In the genomic region with DNA sequence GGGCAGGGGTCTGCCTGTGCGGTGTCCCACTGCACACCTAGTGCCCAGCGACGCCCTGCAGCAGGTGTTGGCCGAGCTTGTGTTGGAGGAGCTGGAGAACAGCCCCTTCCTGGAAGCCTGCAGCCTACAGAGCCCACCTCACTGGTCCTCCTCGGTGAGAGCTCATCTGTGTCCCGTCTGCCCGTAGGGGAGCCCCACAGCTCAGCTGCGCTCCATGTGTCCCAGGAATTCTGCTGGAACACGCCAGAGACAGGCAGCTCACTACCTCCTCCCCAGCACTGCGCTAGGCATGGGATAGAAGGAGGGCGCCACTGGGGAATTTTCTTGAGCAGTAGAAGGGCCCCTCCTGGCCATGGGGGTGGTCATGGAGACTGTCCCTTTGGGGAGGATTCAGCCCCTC, we compare ENCODE assay signal across 29 cellular contexts.
"Had no signal": no experiment of that assay in that cellular context is flagged by ENCODE, and none has a peak within 500 bp of the region (broad histone marks: within the 10 kb centered on the region; RNA-seq: fewer than 3 reads in every experiment).

No MANE protein-coding gene starts in this region.

- H3K27ac ChIP-seq: body of pancreas, colonic mucosa, dorsolateral prefrontal cortex, WERI-Rb-1 had no signal

- FAIRE-seq: frontal cortex had no signal

- H3K27me3 Mint-ChIP-seq: activated CD8-positive, alpha-beta T cell treated with anti-CD3 and anti-CD28 coated beads for 36 hours; activated naive CD8-positive, alpha-beta T cell treated with anti-CD3 and anti-CD28 coated beads for 36 hours; T-helper 17 cell had no signal

- H3K27ac Mint-ChIP-seq: activated B cell treated with CpG ODN at 0.5 μM for 24 hours; activated CD8-positive, alpha-beta T cell treated with anti-CD3 and anti-CD28 coated beads for 36 hours; activated naive CD4-positive, alpha-beta T cell treated with anti-CD3 and anti-CD28 coated beads for 36 hours; activated naive CD4-positive, alpha-beta T cell treated with anti-CD3 and anti-CD28 coated beads, Interleukin-2, amount 50 U/mL, for 24 hours; activated naive CD8-positive, alpha-beta T cell treated with anti-CD3 and anti-CD28 coated beads for 36 hours; activated T-helper 2 cell treated with anti-CD3 and anti-CD28 coated beads, Interferon-gamma antibody, Interleukin-2, Interleukin-4, amounts not matched to agents 10 μg/mL and 5 μg/mL and 100 μg/mL, durations not matched to agents 14 hours and 24 hours and 36 hours; endodermal cell; T-helper 2 cell treated with Interferon-gamma antibody and Interleukin-4, amounts not matched to agents 5 μg/mL and 100 μg/mL, for 36 hours had no signal

- H3K9me3 ChIP-seq: body of pancreas, colonic mucosa had no signal

- H3K27me3 ChIP-seq: body of pancreas, colonic mucosa, dorsolateral prefrontal cortex had no signal

- H3K36me3 ChIP-seq: colonic mucosa, WERI-Rb-1 had no signal

- H3K36me3 Mint-ChIP-seq: activated naive CD4-positive, alpha-beta T cell treated with anti-CD3 and anti-CD28 coated beads, Interleukin-2, amount 50 U/mL, for 24 hours; activated naive CD8-positive, alpha-beta T cell treated with anti-CD3 and anti-CD28 coated beads for 36 hours had no signal

- H3K4me3 Mint-ChIP-seq: activated B cell treated with CpG ODN at 0.5 μM for 24 hours; activated CD8-positive, alpha-beta T cell treated with anti-CD3 and anti-CD28 coated beads for 36 hours; activated naive CD4-positive, alpha-beta T cell treated with anti-CD3 and anti-CD28 coated beads for 36 hours; activated naive CD4-positive, alpha-beta T cell treated with anti-CD3 and anti-CD28 coated beads, Interleukin-2, amount 50 U/mL, for 24 hours; activated naive CD8-positive, alpha-beta T cell treated with anti-CD3 and anti-CD28 coated beads for 36 hours; activated T-cell treated with anti-CD3 and anti-CD28 coated beads, Interleukin-2, amount 50 U/mL, for 4 hours; endodermal cell; T-helper 17 cell; T-helper 2 cell treated with Interferon-gamma antibody and Interleukin-4, amounts not matched to agents 5 μg/mL and 100 μg/mL, for 36 hours had no signal

- H3K4me3 ChIP-seq: body of pancreas, colonic mucosa, dorsolateral prefrontal cortex had no signal

- ATAC-seq: activated CD4-positive, CD25-positive, alpha-beta regulatory T cell treated with anti-CD3 and anti-CD28 coated beads, Interleukin-2, amount 50 U/mL, for 24 hours; activated CD8-positive, alpha-beta T cell treated with anti-CD3 and anti-CD28 coated beads for 36 hours; activated T-cell treated with anti-CD3 and anti-CD28 coated beads, Interleukin-2, amount 50 U/mL, for 4 hours; body of pancreas; esophagus mucosa; T-helper 17 cell had no signal

- DNase-seq: activated B cell treated with CpG ODN at 0.5 μM for 24 hours; activated CD4-positive, alpha-beta T cell treated with anti-CD3 and anti-CD28 coated beads for 48 hours; activated CD4-positive, alpha-beta T cell treated with anti-CD3 and anti-CD28 coated beads, Interleukin-2, amount 50 U/mL, for 1 hour; activated CD4-positive, alpha-beta T cell treated with anti-CD3 and anti-CD28 coated beads, Interleukin-2, amount 50 U/mL, for 48 hours; activated CD8-positive, alpha-beta memory T cell treated with anti-CD3 and anti-CD28 coated beads for 24 hours; activated CD8-positive, alpha-beta T cell treated with anti-CD3 and anti-CD28 coated beads for 36 hours; activated effector memory CD4-positive, alpha-beta T cell treated with anti-CD3 and anti-CD28 coated beads, Interleukin-2, amount 50 U/mL, for 16 hours; activated naive CD4-positive, alpha-beta T cell treated with anti-CD3 and anti-CD28 coated beads for 36 hours; activated naive CD8-positive, alpha-beta T cell treated with anti-CD3 and anti-CD28 coated beads for 36 hours; activated T-cell treated with anti-CD3 and anti-CD28 coated beads, Interleukin-2, amount 50 U/mL, for 4 hours; anterior cingulate cortex; body of pancreas; caudate nucleus; colonic mucosa; dorsolateral prefrontal cortex; effector memory CD4-positive, alpha-beta T cell; endodermal cell; foreskin fibroblast; head of caudate nucleus; T-helper 1 cell; T-helper 17 cell; T1000; WERI-Rb-1 had no signal

- H3K4me1 Mint-ChIP-seq: activated naive CD8-positive, alpha-beta T cell treated with anti-CD3 and anti-CD28 coated beads for 36 hours had no signal

- H3K4me1 ChIP-seq: colonic mucosa had no signal

- H3K9me3 Mint-ChIP-seq: activated B cell treated with CpG ODN at 0.5 μM for 24 hours; activated CD8-positive, alpha-beta T cell treated with anti-CD3 and anti-CD28 coated beads for 36 hours; activated naive CD4-positive, alpha-beta T cell treated with anti-CD3 and anti-CD28 coated beads for 36 hours; activated naive CD4-positive, alpha-beta T cell treated with anti-CD3 and anti-CD28 coated beads, Interleukin-2, amount 50 U/mL, for 24 hours; activated naive CD8-positive, alpha-beta T cell treated with anti-CD3 and anti-CD28 coated beads for 36 hours; activated T-cell treated with anti-CD3 and anti-CD28 coated beads, Interleukin-2, amount 50 U/mL, for 4 hours; activated T-helper 2 cell treated with anti-CD3 and anti-CD28 coated beads, Interferon-gamma antibody, Interleukin-2, Interleukin-4, amounts not matched to agents 10 μg/mL and 5 μg/mL and 100 μg/mL, durations not matched to agents 14 hours and 24 hours and 36 hours; endodermal cell; T-helper 2 cell treated with Interferon-gamma antibody and Interleukin-4, amounts not matched to agents 5 μg/mL and 100 μg/mL, for 36 hours had no signal
